In the genomic region with DNA sequence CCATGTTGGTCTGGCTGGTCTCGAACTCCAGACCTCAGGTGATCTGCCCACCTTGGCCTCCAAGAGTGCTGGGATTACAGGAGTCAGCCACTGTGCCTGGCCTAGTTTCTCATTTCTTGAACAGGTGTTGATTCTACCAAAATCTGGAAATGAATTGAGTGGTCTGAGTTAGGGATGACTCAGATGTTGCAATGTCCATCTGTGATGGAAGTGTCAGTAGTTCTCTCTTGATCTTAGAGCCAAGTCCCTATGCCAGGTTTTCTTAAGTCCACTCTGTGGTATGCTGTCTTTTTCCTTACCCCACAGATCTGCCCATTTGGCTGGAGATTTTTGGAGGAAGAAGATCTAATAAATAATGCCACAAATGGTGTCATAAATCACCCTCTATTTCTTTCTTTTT, we compare ENCODE assay signal across 14 cellular contexts. TPM values are rescaled to one million over a fixed set of nuclear protein-coding genes. Genes with fewer than 3 reads are reported as not detected.
"Had no signal": no experiment of that assay in that cellular context is flagged by ENCODE, and none has a peak within 500 bp of the region (broad histone marks: within the 10 kb centered on the region; RNA-seq: fewer than 3 reads in every experiment).

No MANE protein-coding gene starts in this region.

- DNase-seq: cortex of kidney; dorsolateral prefrontal cortex; effector CD8-positive, alpha-beta T cell; immature natural killer cell; left ventricle myocardium inferior; lower lobe of right lung; nucleus accumbens; pancreas; right cardiac atrium; stimulated activated CD4-positive, alpha-beta T cell treated with anti-CD3 and anti-CD28 coated beads, Interleukin-4, amount 100 ng/mL, for 1 hour; stimulated activated CD8-positive, alpha-beta memory T cell treated with anti-CD3 and anti-CD28 coated beads, Interleukin-4, amount 100 ng/mL, for 48 hours; stimulated activated naive CD8-positive, alpha-beta T cell treated with anti-CD3 and anti-CD28 coated beads, Interleukin-15, Interleukin-2, amounts not matched to agents 100 U/mL and 50 U/mL, for 24 hours; thyroid gland; uterus had no signal

RNA-seq across cellular contexts. Expression of a gene that starts 37.6 kb away (rescaled TPM):
- total RNA-seq: left ventricle myocardium inferior had no signal
